ENCODE assay signal across 23 cellular contexts in the genomic region with DNA sequence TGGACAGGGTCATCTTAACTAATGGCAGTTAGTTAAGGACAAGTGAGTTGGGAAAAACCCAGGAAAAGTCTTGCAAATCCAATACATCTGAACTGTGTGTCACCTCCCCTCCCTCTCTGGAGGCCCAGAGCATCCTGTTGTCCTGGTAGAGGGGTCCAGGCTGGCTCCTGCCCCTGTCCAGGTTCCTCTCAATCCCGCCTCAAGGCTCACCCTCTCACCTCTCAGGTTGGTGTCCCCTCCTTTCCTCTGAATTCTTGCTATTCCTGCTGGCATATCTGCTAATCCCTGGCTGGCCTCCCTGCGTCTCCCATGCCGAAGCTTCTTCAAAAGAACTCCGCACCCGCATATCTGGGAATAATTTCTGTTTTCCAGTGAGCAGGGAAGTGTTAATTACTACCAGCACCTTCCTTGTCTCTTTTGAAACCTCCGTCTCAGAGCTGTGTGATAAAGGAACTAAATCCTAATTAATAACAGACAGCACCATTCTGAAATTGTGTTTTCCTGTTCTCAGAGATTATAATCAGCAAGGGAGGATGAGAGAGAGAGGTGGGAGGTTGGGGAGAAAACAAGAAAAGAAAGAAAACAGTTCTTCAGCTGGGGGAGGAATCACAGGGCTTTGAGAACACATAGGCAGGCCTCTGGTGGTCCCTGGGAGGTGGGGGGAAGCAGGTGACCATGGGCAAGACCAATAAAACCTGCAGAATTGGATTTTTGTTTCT.
DNase-seq lines count a peak whose midpoint lies in the region; ATAC-seq and TF ChIP-seq lines count a peak whose summit lies in the region.
"Had no signal": no experiment of that assay in that cellular context is flagged by ENCODE, and none has a peak within 500 bp of the region (broad histone marks: within the 10 kb centered on the region; RNA-seq: fewer than 3 reads in every experiment).

No MANE protein-coding gene starts in this region.

- peak overlapping the region; percentile 9 for H3K4me3 Mint-ChIP-seq in endodermal cell
- no peak overlapping the region for H3K4me3 Mint-ChIP-seq in neural crest cell
- H3K4me3 Mint-ChIP-seq: activated naive CD4-positive, alpha-beta T cell treated with anti-CD3 and anti-CD28 coated beads, Interleukin-2, amount 10 ng/mL, durations not matched to agents 7 days and 5 days; immature natural killer cell; stimulated activated memory B cell treated with anti-CD40 and anti-IgM and Interleukin-4, amounts not matched to agents 10 μg/mL and 1 μg/mL and 100 μg/mL, for 72 hours had no signal

- H3K27ac Mint-ChIP-seq in endodermal cell: peak overlapping the region; percentile 16
- H3K27ac Mint-ChIP-seq in neural crest cell (ENCODE audit: unreplicated experiment): peak overlapping the region; percentile 45
- H3K27ac Mint-ChIP-seq: activated naive CD4-positive, alpha-beta T cell treated with anti-CD3 and anti-CD28 coated beads, Interleukin-2, amount 10 ng/mL, durations not matched to agents 7 days and 5 days; immature natural killer cell; stimulated activated memory B cell treated with anti-CD40 and anti-IgM and Interleukin-4, amounts not matched to agents 10 μg/mL and 1 μg/mL and 100 μg/mL, for 72 hours had no signal

- 66 to 94% methylated on average over 3 to 5 of the region's 6 CpGs for WGBS in endodermal cell (ENCODE audit: insufficient coverage in 1 of 2, insufficient read length in 1 of 2), 2 experiments

- peaks cover 37% of the 10 kb centered on the region for H3K4me1 Mint-ChIP-seq in endodermal cell
- no peaks in the 10 kb centered on the region for H3K4me1 Mint-ChIP-seq in neural crest cell
- H3K4me1 Mint-ChIP-seq: activated naive CD4-positive, alpha-beta T cell treated with anti-CD3 and anti-CD28 coated beads, Interleukin-2, amount 10 ng/mL, durations not matched to agents 7 days and 5 days; immature natural killer cell; stimulated activated memory B cell treated with anti-CD40 and anti-IgM and Interleukin-4, amounts not matched to agents 10 μg/mL and 1 μg/mL and 100 μg/mL, for 72 hours had no signal

- no peaks in the 10 kb centered on the region for H3K27me3 Mint-ChIP-seq in endodermal cell (ENCODE audit: insufficient read depth)
- H3K27me3 Mint-ChIP-seq in neural crest cell (ENCODE audit: low read depth): peaks cover 2% of the 10 kb centered on the region

- H3K36me3 Mint-ChIP-seq in endodermal cell (ENCODE audit: low read depth): no peaks in the 10 kb centered on the region
- no peaks in the 10 kb centered on the region for H3K36me3 Mint-ChIP-seq in neural crest cell (ENCODE audit: low read depth)
- H3K36me3 Mint-ChIP-seq: activated naive CD4-positive, alpha-beta T cell treated with anti-CD3 and anti-CD28 coated beads, Interleukin-2, amount 10 ng/mL, durations not matched to agents 7 days and 5 days; immature natural killer cell; stimulated activated memory B cell treated with anti-CD40 and anti-IgM and Interleukin-4, amounts not matched to agents 10 μg/mL and 1 μg/mL and 100 μg/mL, for 72 hours had no signal

- H3K9ac ChIP-seq in BLaER1 treated with 17β-estradiol and CSF1 and Interleukin-3, amounts not matched to agents 10 nM and 100 nM: no peak overlapping the region
- H3K9ac ChIP-seq in endodermal cell (ENCODE audit: extremely low read depth, low read length, poor library complexity, severe bottlenecking): no peak overlapping the region

- H3K36me3 ChIP-seq in BLaER1 treated with 17β-estradiol and CSF1 and Interleukin-3, amounts not matched to agents 10 nM and 100 nM: no peaks in the 10 kb centered on the region
- no peaks in the 10 kb centered on the region for H3K36me3 ChIP-seq in endodermal cell (ENCODE audit: control insufficient read depth, insufficient read depth, low read length)
- H3K36me3 ChIP-seq: adrenal gland, left lung had no signal

- H3K9me3 Mint-ChIP-seq in endodermal cell (no peaks in the 10 kb centered on the region), neural crest cell (peaks cover 2% of the 10 kb centered on the region)
- H3K9me3 Mint-ChIP-seq: activated naive CD4-positive, alpha-beta T cell treated with anti-CD3 and anti-CD28 coated beads, Interleukin-2, amount 10 ng/mL, durations not matched to agents 7 days and 5 days; immature natural killer cell; stimulated activated memory B cell treated with anti-CD40 and anti-IgM and Interleukin-4, amounts not matched to agents 10 μg/mL and 1 μg/mL and 100 μg/mL, for 72 hours had no signal

- no peaks in the 10 kb centered on the region for H3K27me3 ChIP-seq in BLaER1 treated with 17β-estradiol and CSF1 and Interleukin-3, amounts not matched to agents 10 nM and 100 nM
- no peaks in the 10 kb centered on the region for H3K27me3 ChIP-seq in endodermal cell (ENCODE audit: control insufficient read depth, insufficient read depth, low read length, poor library complexity, severe bottlenecking)
- H3K27me3 ChIP-seq: adrenal gland, body of pancreas had no signal

- no peaks in the 10 kb centered on the region for H4K20me1 ChIP-seq in BLaER1 treated with 17β-estradiol and CSF1 and Interleukin-3, amounts not matched to agents 10 nM and 100 nM

- DNase-seq in AG20443 (ENCODE audit: low spot score) (peak; percentile 8), endodermal cell (peak; percentile 40), neural crest cell (ENCODE audit: low read depth, low spot score) (no peak), MV-4-11 (lab: John Stamatoyannopoulos, UW) (no peak), posterior vena cava (ENCODE audit: low spot score) (no peak)
- DNase-seq: activated CD4-positive, CD25-positive, alpha-beta regulatory T cell; activated naive CD4-positive, alpha-beta T cell treated with anti-CD3 and anti-CD28 coated beads, Interleukin-2, amount 10 ng/mL, durations not matched to agents 7 days and 5 days; body of pancreas; DMS79 treated with DMSO at 0.1 percent for 48 hours; GDM1; HCEC 1CT; hypothalamus; immature natural killer cell; Kasumi-1; left lung; mesenchymal stem cell; NCI-H345; NCI-H748 treated with DMSO at 0.1 percent for 48 hours; substantia nigra had no signal

- peaks cover 10 to 75% (median 64%) of the 10 kb centered on the region in 10 experiments for H3K4me1 ChIP-seq in BLaER1 treated with 17β-estradiol and CSF1 and Interleukin-3, amounts not matched to agents 10 nM and 100 nM
- H3K4me1 ChIP-seq in endodermal cell (ENCODE audit: control insufficient read depth, insufficient read depth, low read length): peaks cover 10% of the 10 kb centered on the region
- H3K4me1 ChIP-seq: adrenal gland, body of pancreas, left lung had no signal

- TF ChIP-seq CTCF in endodermal cell (conservative IDR thresholded peaks at IDR 0.05) (no peak), neural crest cell (conservative IDR thresholded peaks at IDR 0.05) (no peak)

- intact Hi-C loops in posterior vena cava (cut with DNase I): no loop called here

- H3K4me3 ChIP-seq in BLaER1 treated with 17β-estradiol and CSF1 and Interleukin-3, amounts not matched to agents 10 nM and 100 nM: no peak overlapping the region
- H3K4me3 ChIP-seq in endodermal cell (ENCODE audit: low read length): no peak overlapping the region
- H3K4me3 ChIP-seq: adrenal gland, body of pancreas, left lung had no signal

- H3K27ac ChIP-seq in BLaER1 treated with 17β-estradiol and CSF1 and Interleukin-3, amounts not matched to agents 10 nM and 100 nM: no peak overlapping the region
- no peak overlapping the region for H3K27ac ChIP-seq in endodermal cell (ENCODE audit: low read depth, low read length)
- H3K27ac ChIP-seq: adrenal gland, body of pancreas, left lung had no signal

- ATAC-seq in HG02884 (IDR thresholded peaks at IDR 0.05; ENCODE audit: unreplicated experiment): no peak
- ATAC-seq: body of pancreas; left lung; stimulated activated memory B cell treated with anti-CD40 and anti-IgM and Interleukin-4, amounts not matched to agents 10 μg/mL and 1 μg/mL and 100 μg/mL, for 72 hours had no signal

- H3K9me3 ChIP-seq in BLaER1 treated with 17β-estradiol and CSF1 and Interleukin-3, amounts not matched to agents 10 nM and 100 nM (replicated peaks in 1 of 11): no peaks in the 10 kb centered on the region
- H3K9me3 ChIP-seq in endodermal cell (ENCODE audit: control insufficient read depth, low read length): no peaks in the 10 kb centered on the region
- H3K9me3 ChIP-seq: adrenal gland, body of pancreas, left lung had no signal

- H3K4me2 ChIP-seq in BLaER1 treated with 17β-estradiol and CSF1 and Interleukin-3, amounts not matched to agents 10 nM and 100 nM: peak overlapping the region in 8 of 11 experiments; percentile 28 to 94 (median 86); a peak in 12 of 22 replicates

Comparison
In these comparisons a context has a peak if more than half of its experiments do, and no peak if none do; other contexts are left out.
1. DNase-seq: peak in AG20443 (single experiment) and endodermal cell (single experiment); none in neural crest cell (single experiment), MV-4-11 (single experiment) and posterior vena cava (single experiment).